15 cellular contexts compared by ENCODE assay signal in the genomic region with DNA sequence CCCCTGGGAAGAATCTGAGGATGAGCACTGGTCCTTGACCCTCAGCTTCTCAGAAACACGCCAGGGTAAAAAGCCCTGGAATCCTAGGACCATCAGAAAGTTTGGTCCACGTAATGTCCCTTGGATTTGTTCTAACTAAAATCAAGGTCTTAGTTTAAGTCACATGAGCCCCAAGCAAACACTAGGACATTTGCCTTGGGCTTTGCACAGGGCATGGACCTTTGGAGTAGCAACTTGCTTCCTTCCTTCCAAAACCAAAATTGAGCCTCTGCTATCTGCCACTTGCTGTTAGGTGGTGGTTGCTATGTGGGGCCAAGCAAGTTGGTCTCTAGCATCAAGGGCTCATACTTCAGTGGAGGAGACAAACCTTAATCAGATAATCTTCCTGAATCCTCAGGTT. TPM values are rescaled to one million over a fixed set of nuclear protein-coding genes. Genes with fewer than 3 reads are reported as not detected.
DNase-seq lines count a peak whose midpoint lies in the region; ATAC-seq and TF ChIP-seq lines count a peak whose summit lies in the region.
"Had no signal": no experiment of that assay in that cellular context is flagged by ENCODE, and none has a peak within 500 bp of the region (broad histone marks: within the 10 kb centered on the region; RNA-seq: fewer than 3 reads in every experiment).

No MANE protein-coding gene starts in this region.

- H2BK12ac ChIP-seq in neuronal stem cell (ENCODE audit: low read length) = peak overlapping the region; percentile 34

- H3K14ac ChIP-seq in neuronal stem cell (ENCODE audit: low read length) = no peak overlapping the region

- H3K27ac ChIP-seq in right atrium auricular region = peak overlapping the region; percentile 74 to 78
- peak overlapping the region; percentile 34 for H3K27ac ChIP-seq in epithelial cell of prostate
- H3K27ac ChIP-seq in neuronal stem cell (replicated peaks; ENCODE audit: low read length) = peak overlapping the region; percentile 67
- H3K27ac ChIP-seq in upper lobe of right lung = peak overlapping the region; percentile 26
- peak overlapping the region in 1 of 2 experiments; percentile 5; a peak in 1 of 4 replicates for H3K27ac ChIP-seq in SK-N-SH (ENCODE audit: low read depth in 2 of 2, low read length in 1 of 2)

- H3K4me1 ChIP-seq in right atrium auricular region (peaks cover 0 to 49% of the 10 kb centered on the region in 2 donors), neuronal stem cell (ENCODE audit: control insufficient read depth in 2 of 2, insufficient read depth in 1 of 2, low read depth in 1 of 2, low read length in 2 of 2) (peaks cover 24 to 25% of the 10 kb centered on the region in 2 donors), upper lobe of right lung (peaks cover 27% of the 10 kb centered on the region), SK-N-SH (ENCODE audit: control insufficient read depth in 1 of 2, insufficient read depth in 2 of 2, low read depth in 1 of 2, low read length in 1 of 2) (peaks cover 13 to 15% of the 10 kb centered on the region in 2 experiments; a peak in 3 of 4 replicates)

- H3K4me2 ChIP-seq in neuronal stem cell (ENCODE audit: insufficient read depth, low read length, poor library complexity, severe bottlenecking) (no peak overlapping the region), SK-N-SH (no peak overlapping the region)

- H2AK5ac ChIP-seq in neuronal stem cell (ENCODE audit: low read depth, low read length) = peak overlapping the region; percentile 10

- no peaks in the 10 kb centered on the region for H3K36me3 ChIP-seq in right atrium auricular region
- H3K36me3 ChIP-seq in neuronal stem cell (replicated peaks in 1 of 2; ENCODE audit: control insufficient read depth in 2 of 2, insufficient read depth in 2 of 2, low read length in 2 of 2) = no peaks in the 10 kb centered on the region
- H3K36me3 ChIP-seq in upper lobe of right lung = no peaks in the 10 kb centered on the region
- no peaks in the 10 kb centered on the region for H3K36me3 ChIP-seq in SK-N-SH (replicated peaks in 1 of 2; ENCODE audit: control insufficient read depth in 1 of 2, insufficient read depth in 2 of 2, low read length in 1 of 2)
- H3K36me3 ChIP-seq: Peyer's patch had no signal

- no peaks in the 10 kb centered on the region for H3K79me1 ChIP-seq in neuronal stem cell (ENCODE audit: low read depth, low read length)

- peak overlapping the region; percentile 7 for H2BK5ac ChIP-seq in neuronal stem cell (ENCODE audit: low read length)

- ATAC-seq in left ventricle myocardium superior = no peak
- ATAC-seq in upper lobe of right lung = no peak
- ATAC-seq in GM21825 (IDR thresholded peaks at IDR 0.05; ENCODE audit: unreplicated experiment) = no peak
- ATAC-seq: stimulated activated naive B cell treated with anti-CD40 and anti-IgM and Interleukin-4, amounts not matched to agents 10 μg/mL and 1 μg/mL and 100 μg/mL, for 72 hours had no signal

- H3K27me3 ChIP-seq in right atrium auricular region (no peaks in the 10 kb centered on the region), neuronal stem cell (ENCODE audit: control insufficient read depth in 3 of 3, insufficient read depth in 3 of 3, low read depth in 1 of 3, low read length in 3 of 3) (no peaks in the 10 kb centered on the region), upper lobe of right lung (no peaks in the 10 kb centered on the region), SK-N-SH (ENCODE audit: insufficient read depth) (no peaks in the 10 kb centered on the region)
- H3K27me3 ChIP-seq: Peyer's patch had no signal

- peaks cover 2% of the 10 kb centered on the region for H3K79me2 ChIP-seq in SK-N-SH (ENCODE audit: insufficient read depth)

- WGBS in neuronal stem cell (ENCODE audit: extremely low coverage in 2 of 2, insufficient read length in 2 of 2, insufficient replicate concordance in 1 of 2), 2 donors = no CpG with 5 or more reads among the region's 2 CpGs
- WGBS in SK-N-SH (ENCODE audit: low lambda C conversion rate) = 100% methylated on average over 2 of the region's 2 CpGs

- peaks cover 19% of the 10 kb centered on the region for H3F3A ChIP-seq in SK-N-SH (replicated peaks; ENCODE audit: insufficient read depth)

- no peak overlapping the region for H3K9ac ChIP-seq in neuronal stem cell (ENCODE audit: low read depth, low read length, poor library complexity)
- no peak overlapping the region for H3K9ac ChIP-seq in SK-N-SH

- peak overlapping the region; percentile 91 for H2AFZ ChIP-seq in neuronal stem cell (ENCODE audit: low read length)
- no peak overlapping the region for H2AFZ ChIP-seq in SK-N-SH (ENCODE audit: low read depth)

- no peak overlapping the region for H2BK120ac ChIP-seq in neuronal stem cell (ENCODE audit: low read depth, low read length)

- H3K4ac ChIP-seq in neuronal stem cell (ENCODE audit: low read length) = no peak overlapping the region

- no peak for TF ChIP-seq EP300 in SK-N-SH (IDR thresholded peaks at IDR 0.05; ENCODE audit: borderline replicate concordance in 1 of 2, low read depth in 1 of 2, low read length in 1 of 2)

- no peak overlapping the region for H4K8ac ChIP-seq in neuronal stem cell (ENCODE audit: low read depth, low read length)

- peak overlapping the region; percentile 60 for H4K91ac ChIP-seq in neuronal stem cell (ENCODE audit: low read depth, low read length, poor library complexity)

- no peak for TF ChIP-seq CTCF in right atrium auricular region (IDR thresholded peaks at IDR 0.05)
- no peak for TF ChIP-seq CTCF in upper lobe of right lung (IDR thresholded peaks at IDR 0.05)
- TF ChIP-seq CTCF in SK-N-SH (IDR thresholded peaks at IDR 0.05) = no peak

- no peaks in the 10 kb centered on the region for H4K20me1 ChIP-seq in SK-N-SH (ENCODE audit: insufficient read depth)

- CTCF ChIA-PET in SK-N-SH (lab: Yijun Ruan, JAX) = interaction anchor here (1.3 to 2.0 kb wide), 2 partner anchors 17 to 73 kb away, joined by 4 to 5 read pairs; no protein-coding TSS in a partner anchor

- DNase-seq in right atrium auricular region (ENCODE audit: low spot score) (no peak), left ventricle myocardium superior (no peak), epithelial cell of prostate (ENCODE audit: low read depth, low spot score) (no peak), neuronal stem cell (ENCODE audit: low spot score) (no peak), upper lobe of right lung (no peak), SK-N-SH (no peak), RKO (ENCODE audit: low spot score) (no peak)
- DNase-seq: activated CD8-positive, alpha-beta memory T cell treated with anti-CD3 and anti-CD28 coated beads for 24 hours; activated effector memory CD4-positive, alpha-beta T cell treated with Interleukin-2 at 50 U/mL for 16 hours; CD8-positive, alpha-beta memory T cell; glutamatergic neuron; NCI-H1417; Peyer's patch; stimulated activated naive B cell treated with anti-CD40 and anti-IgM and Interleukin-4, amounts not matched to agents 10 μg/mL and 1 μg/mL and 100 μg/mL, for 72 hours had no signal

- no peaks in the 10 kb centered on the region for H3K9me2 ChIP-seq in SK-N-SH

- TF ChIP-seq RAD21 in SK-N-SH (IDR thresholded peaks at IDR 0.05; ENCODE audit: low read length) = no peak

- no peak overlapping the region for H3K23ac ChIP-seq in neuronal stem cell (ENCODE audit: low read depth, low read length, poor library complexity)

- H3K4me3 ChIP-seq in right atrium auricular region = no peak overlapping the region
- no peak overlapping the region for H3K4me3 ChIP-seq in neuronal stem cell (ENCODE audit: low read length in 2 of 2)
- no peak overlapping the region for H3K4me3 ChIP-seq in upper lobe of right lung
- H3K4me3 ChIP-seq in SK-N-SH (ENCODE audit: low read depth in 2 of 2, low read length in 1 of 2) = no peak overlapping the region
- H3K4me3 ChIP-seq: Peyer's patch had no signal

- peak overlapping the region; percentile 46 for H2BK15ac ChIP-seq in neuronal stem cell (ENCODE audit: low read length)

- POLR2A ChIA-PET in SK-N-SH (lab: Yijun Ruan, JAX) = interaction anchor here (0.6 kb wide), 1 partner anchor 362 kb away, joined by 3 read pairs; a partner anchor contains a TSS

- H3K18ac ChIP-seq in neuronal stem cell (ENCODE audit: low read length) = peak overlapping the region; percentile 84

- H3K9me3 ChIP-seq in right atrium auricular region = no peaks in the 10 kb centered on the region
- no peaks in the 10 kb centered on the region for H3K9me3 ChIP-seq in neuronal stem cell (replicated peaks in 1 of 2; ENCODE audit: control insufficient read depth in 2 of 2, insufficient read depth in 1 of 2, low read depth in 1 of 2, low read length in 2 of 2)
- H3K9me3 ChIP-seq in upper lobe of right lung = no peaks in the 10 kb centered on the region
- no peaks in the 10 kb centered on the region for H3K9me3 ChIP-seq in SK-N-SH
- H3K9me3 ChIP-seq: Peyer's patch had no signal

- intact Hi-C loops in left ventricle myocardium superior (cut with micrococcal nuclease) (no loop called here), upper lobe of right lung (cut with DNase I) (no loop called here)

RNA-seq across cellular contexts. Expression of a gene that starts 4.0 kb away (rescaled TPM):
- total RNA-seq in right atrium auricular region (100 to 1,000 TPM; 115 to 174 TPM), left ventricle myocardium superior (144 TPM), upper lobe of right lung (88.2 TPM)
- polyA plus RNA-seq in neuronal stem cell (2013, experiment 1 of 2) = 70.2 TPM
- polyA plus RNA-seq in neuronal stem cell (2013, experiment 2 of 2) = 71.5 TPM
- 50.2 and 54.4 TPM in 2 replicates for polyA plus RNA-seq in SK-N-SH (2012; rRNA removed)
- polyA plus RNA-seq in SK-N-SH (2012; cell fraction: cytosol; rRNA removed) = 32.6 and 48.4 TPM in 2 replicates
- 33.9 and 54.3 TPM in 2 replicates for polyA plus RNA-seq in SK-N-SH (2012; cell fraction: nucleus; rRNA removed)

RNA-seq across cellular contexts. Expression of a gene that starts 36.9 kb away (rescaled TPM):
- total RNA-seq in right atrium auricular region (1 to 10 TPM; 4.8 to 7.4 TPM), left ventricle myocardium superior (16.8 TPM), upper lobe of right lung (23.1 TPM)
- polyA plus RNA-seq in neuronal stem cell (2013, experiment 1 of 2) = 14.9 TPM
- 12.4 TPM for polyA plus RNA-seq in neuronal stem cell (2013, experiment 2 of 2)
- 38.7 and 56.8 TPM in 2 replicates for polyA plus RNA-seq in SK-N-SH (2012; rRNA removed)
- polyA plus RNA-seq in SK-N-SH (2012; cell fraction: cytosol; rRNA removed) = 7.4 and 9.3 TPM in 2 replicates
- 501 and 625 TPM in 2 replicates for polyA plus RNA-seq in SK-N-SH (2012; cell fraction: nucleus; rRNA removed)

RNA-seq across cellular contexts. Expression of a gene that starts 43.8 kb away (rescaled TPM):
- 10 to 100 TPM in 1 of 2 donors, 1 to 10 TPM in 1; 6.6 to 17.6 TPM for total RNA-seq in right atrium auricular region
- total RNA-seq in left ventricle myocardium superior = 30.5 TPM
- 21.6 TPM for polyA plus RNA-seq in neuronal stem cell (2013, experiment 1 of 2)
- polyA plus RNA-seq in neuronal stem cell (2013, experiment 2 of 2) = 22.1 TPM
- total RNA-seq in upper lobe of right lung = 9.0 TPM
- 17.6 and 21.3 TPM in 2 replicates for polyA plus RNA-seq in SK-N-SH (2012; rRNA removed)
- 1.0 and 2.1 TPM in 2 replicates for polyA plus RNA-seq in SK-N-SH (2012; cell fraction: cytosol; rRNA removed)
- 185 and 225 TPM in 2 replicates for polyA plus RNA-seq in SK-N-SH (2012; cell fraction: nucleus; rRNA removed)

RNA-seq across cellular contexts. Expression of a gene that starts 53.8 kb away (rescaled TPM):
- total RNA-seq in right atrium auricular region = 10 to 100 TPM; 13.9 to 23.1 TPM
- total RNA-seq in left ventricle myocardium superior = 14.9 TPM
- polyA plus RNA-seq in neuronal stem cell (2013, experiment 1 of 2) = 2.6 TPM
- 2.8 TPM for polyA plus RNA-seq in neuronal stem cell (2013, experiment 2 of 2)
- total RNA-seq in upper lobe of right lung = 38.1 TPM
- 42.1 and 57.5 TPM in 2 replicates for polyA plus RNA-seq in SK-N-SH (2012; rRNA removed)
- polyA plus RNA-seq in SK-N-SH (2012; cell fraction: cytosol; rRNA removed) = 37.9 and 47.3 TPM in 2 replicates
- 26.5 and 29.9 TPM in 2 replicates for polyA plus RNA-seq in SK-N-SH (2012; cell fraction: nucleus; rRNA removed)

RNA-seq across cellular contexts. Expression of a gene that starts 54.3 kb away (rescaled TPM):
- total RNA-seq in right atrium auricular region (100 to 1,000 TPM; 292 to 304 TPM), left ventricle myocardium superior (266 TPM), upper lobe of right lung (543 TPM)
- polyA plus RNA-seq in neuronal stem cell (2013, experiment 1 of 2) = 432 TPM
- polyA plus RNA-seq in neuronal stem cell (2013, experiment 2 of 2) = 436 TPM
- 221 and 312 TPM in 2 replicates for polyA plus RNA-seq in SK-N-SH (2012; rRNA removed)
- 300 and 334 TPM in 2 replicates for polyA plus RNA-seq in SK-N-SH (2012; cell fraction: cytosol; rRNA removed)
- 174 and 183 TPM in 2 replicates for polyA plus RNA-seq in SK-N-SH (2012; cell fraction: nucleus; rRNA removed)
